ENCODE assay signal across 9 cellular contexts in genomic region chr1:3652538-3653285, GRCh38. TPM values are rescaled to one million over a fixed set of nuclear protein-coding genes. Genes with fewer than 3 reads are reported as not detected.
DNase-seq lines count a peak whose midpoint lies in the region; ATAC-seq, FAIRE-seq and TF ChIP-seq lines count a peak whose summit lies in the region.
"Had no signal": no experiment of that assay in that cellular context is flagged by ENCODE, and none has a peak within 500 bp of the region (broad histone marks: within the 10 kb centered on the region; RNA-seq: fewer than 3 reads in every experiment).

No MANE protein-coding gene starts in this region.

- peak overlapping the region; percentile 15 to 85; a peak in 3 of 4 replicates for H3K9ac ChIP-seq in K562 (ENCODE audit: insufficient read depth in 1 of 2, low read depth in 2 of 2, low read length in 2 of 2)
- H3K9ac ChIP-seq in neuronal stem cell (ENCODE audit: low read depth, low read length, poor library complexity), result peak overlapping the region; percentile 74

- TF ChIP-seq CTCF in K562 (IDR thresholded peaks at IDR 0.05 in 2 of 3, conservative IDR thresholded peaks at IDR 0.05 in 1 of 3; ENCODE audit: insufficient read depth in 2 of 3, low read depth in 1 of 3, low read length in 3 of 3), result no peak

- peaks cover 7% of the 10 kb centered on the region for H3K79me1 ChIP-seq in neuronal stem cell (ENCODE audit: low read depth, low read length)

- no peak overlapping the region for H2BK120ac ChIP-seq in neuronal stem cell (ENCODE audit: low read depth, low read length)

- in situ Hi-C loops in K562 (cut with MboI), result no loop called here

- no peak overlapping the region for H3K4ac ChIP-seq in neuronal stem cell (ENCODE audit: low read length)

- TF ChIP-seq RAD21 in K562 (CRISPR knock-in tag; conservative IDR thresholded peaks at IDR 0.05 in 1 of 2, IDR thresholded peaks at IDR 0.05 in 1 of 2), result no peak

- no peak for FAIRE-seq in K562 (lab: Jason Lieb, UNC)

- H3K4me1 ChIP-seq in K562 (replicated peaks in 1 of 2; ENCODE audit: control insufficient read depth in 2 of 2, insufficient read depth in 2 of 2, low read length in 2 of 2) (peaks cover 11 to 40% of the 10 kb centered on the region in 2 experiments), neuronal stem cell (ENCODE audit: control insufficient read depth in 2 of 2, insufficient read depth in 1 of 2, low read depth in 1 of 2, low read length in 2 of 2) (peaks cover 3 to 8% of the 10 kb centered on the region in 2 donors)

- H3K36me3 ChIP-seq in K562 (ENCODE audit: control insufficient read depth, insufficient read depth, low read length) (0 out of 3 replicates have a peak, but pooled peaks cover 5% of the 10 kb centered on the region), neuronal stem cell (replicated peaks in 1 of 2; ENCODE audit: control insufficient read depth in 2 of 2, insufficient read depth in 2 of 2, low read length in 2 of 2) (peaks cover 0 to 3% of the 10 kb centered on the region in 2 donors)

- H3K4me2 ChIP-seq in K562 (ENCODE audit: insufficient read depth, low read length) (peak overlapping the region; percentile 71), neuronal stem cell (ENCODE audit: insufficient read depth, low read length, poor library complexity, severe bottlenecking) (peak overlapping the region; percentile 65)

- intact Hi-C loops in K562 (cut with micrococcal nuclease), result no loop called here

- H2BK15ac ChIP-seq in neuronal stem cell (ENCODE audit: low read length), result no peak overlapping the region

- H3K23ac ChIP-seq in neuronal stem cell (ENCODE audit: low read depth, low read length, poor library complexity), result peak overlapping the region; percentile 35

- peak overlapping the region; percentile 87 for H3K18ac ChIP-seq in neuronal stem cell (ENCODE audit: low read length)

- no peaks in the 10 kb centered on the region for H3K9me3 ChIP-seq in K562 (replicated peaks; ENCODE audit: control insufficient read depth, insufficient read depth, low read depth, low read length)
- H3K9me3 ChIP-seq in neuronal stem cell (replicated peaks in 1 of 2; ENCODE audit: control insufficient read depth in 2 of 2, insufficient read depth in 1 of 2, low read depth in 1 of 2, low read length in 2 of 2), result peaks cover 0 to 2% of the 10 kb centered on the region in 2 donors

- H4K20me1 ChIP-seq in K562 (replicated peaks; ENCODE audit: control insufficient read depth, insufficient read depth, low read length), result peaks cover 3% of the 10 kb centered on the region

- TF ChIP-seq POLR2A in K562 (conservative IDR thresholded peaks at IDR 0.05), result no peak

- H4K8ac ChIP-seq in neuronal stem cell (ENCODE audit: low read depth, low read length), result no peak overlapping the region

- CTCF ChIA-PET in K562 (lab: Yijun Ruan, JAX; ENCODE audit: low intra/inter-chr PET ratio), result no interaction called here

- H3K4me3 ChIP-seq in K562 (peak overlapping the region; percentile 47), neuronal stem cell (ENCODE audit: low read length in 2 of 2) (peak overlapping the region; percentile 20 to 66)

- BruUV-seq in K562 (replicated peaks; lab: Mats Ljungman, UMichigan), result no TSS peak

- no peak overlapping the region for H2AK5ac ChIP-seq in neuronal stem cell (ENCODE audit: low read depth, low read length)

- H4K91ac ChIP-seq in neuronal stem cell (ENCODE audit: low read depth, low read length, poor library complexity), result no peak overlapping the region

- peak; percentile 5 for DNase-seq in GDM1 (lab: John Stamatoyannopoulos, UW)
- peak in 3 of 4 experiments; percentile 44 to 55 (median 49) for DNase-seq in K562 (ENCODE audit: extremely low read depth in 1 of 4, low spot score in 3 of 4)
- no peak for DNase-seq in neuronal stem cell (ENCODE audit: low spot score)
- DNase-seq in MV-4-11 (lab: John Stamatoyannopoulos, UW), result no peak
- no peak for DNase-seq in kidney tubule cell (ENCODE audit: low spot score)
- DNase-seq in foreskin melanocyte, result no peak
- DNase-seq: stimulated activated naive CD8-positive, alpha-beta T cell treated with anti-CD3 and anti-CD28 coated beads, Interleukin-15, Interleukin-2, amounts not matched to agents 100 U/mL and 50 U/mL, for 24 hours had no signal

- TF ChIP-seq EP300 in K562 (IDR thresholded peaks at IDR 0.05; ENCODE audit: low read length), result no peak

- H2AFZ ChIP-seq in K562 (ENCODE audit: low read depth, low read length) (peak overlapping the region; percentile 77), neuronal stem cell (ENCODE audit: low read length) (peak overlapping the region; percentile 69)

- no peak overlapping the region for H2BK5ac ChIP-seq in neuronal stem cell (ENCODE audit: low read length)

- peak overlapping the region; percentile 5 for H3K14ac ChIP-seq in neuronal stem cell (ENCODE audit: low read length)

- peaks cover 11% of the 10 kb centered on the region for H3K79me2 ChIP-seq in K562 (ENCODE audit: control insufficient read depth, insufficient read depth, low read length)

- no peaks in the 10 kb centered on the region for H3K9me1 ChIP-seq in K562 (ENCODE audit: control insufficient read depth, insufficient read depth, low read length)

- peaks cover 41 to 52% of the 10 kb centered on the region in 2 experiments for H3K27me3 ChIP-seq in K562 (ENCODE audit: control insufficient read depth in 2 of 2, insufficient read depth in 2 of 2, low read length in 2 of 2)
- peaks cover 34 to 77% (median 59%) of the 10 kb centered on the region in 3 experiments for H3K27me3 ChIP-seq in neuronal stem cell (ENCODE audit: control insufficient read depth in 3 of 3, insufficient read depth in 3 of 3, low read depth in 1 of 3, low read length in 3 of 3)

- WGBS in K562 (ENCODE audit: insufficient coverage, low coverage, missing lambda C conversion rate), result 7% methylated on average over 59 of the region's 70 CpGs
- WGBS in neuronal stem cell (ENCODE audit: extremely low coverage in 2 of 2, insufficient read length in 2 of 2, insufficient replicate concordance in 1 of 2), 2 donors, result no CpG with 5 or more reads among the region's 70 CpGs

- no peak overlapping the region for H2BK12ac ChIP-seq in neuronal stem cell (ENCODE audit: low read length)

- POLR2A ChIA-PET in K562 (lab: Yijun Ruan, JAX), result interaction anchor here (0.6 to 1.1 kb wide), 5 partner anchors 9 to 49 kb away, joined by 3 to 7 read pairs (median 5); no protein-coding TSS in a partner anchor

- peak; percentile 3 for ATAC-seq in HG03439 (IDR thresholded peaks at IDR 0.05; ENCODE audit: unreplicated experiment)
- peak; percentile 28 for ATAC-seq in K562
- no peak for ATAC-seq in GM21447 (IDR thresholded peaks at IDR 0.05; ENCODE audit: unreplicated experiment)
- ATAC-seq: stimulated activated naive CD8-positive, alpha-beta T cell treated with anti-CD3 and anti-CD28 coated beads, Interleukin-15, Interleukin-2, amounts not matched to agents 100 U/mL and 50 U/mL, for 24 hours had no signal

- H3K27ac ChIP-seq in K562 (ENCODE audit: extremely low read depth, low read depth, low read length) (no peak overlapping the region), neuronal stem cell (replicated peaks; ENCODE audit: low read length) (no peak overlapping the region)

RNA-seq across cellular contexts. Expression of gene TP73, which starts 0.4 kb away (rescaled TPM):
- 4.9 and 25.6 TPM in 2 replicates for total RNA-seq in K562 (2011; cell fraction: chromatin; rRNA removed; ENCODE audit: low replicate concordance)
- total RNA-seq in K562 (2011; cell fraction: nucleolus; rRNA removed), result 10.5 and 13.5 TPM in 2 replicates
- 6.2 and 6.6 TPM in 2 replicates for total RNA-seq in K562 (2011; cell fraction: nucleoplasm; rRNA removed)
- 0.49 and 0.50 TPM in 2 replicates for total RNA-seq in K562 (2014; rRNA removed)
- 0.07 and 0.10 TPM in 2 replicates for total RNA-seq in K562 (2014; rRNA removed; fragmentation: Illumina TruSeq; extraction: Trizol)
- 0.40 and 0.41 TPM in 2 replicates for total RNA-seq in K562 (2015; rRNA removed; fragmentation: Illumina TruSeq; extraction: Trizol)
- 1.3 and 1.6 TPM in 2 replicates for total RNA-seq in K562 (2021)
- 0.72 and 1.1 TPM in 2 replicates for polyA plus RNA-seq in K562 (2011; rRNA removed)
- 0.46 and 1.4 TPM in 2 replicates for polyA plus RNA-seq in K562 (2011; cell fraction: cytosol; rRNA removed)
- 5.8 and 13.3 TPM in 2 replicates for polyA plus RNA-seq in K562 (2011; cell fraction: nucleus; rRNA removed)
- polyA plus RNA-seq in K562 (2012), result 0.87 and 0.90 TPM in 2 replicates
- polyA plus RNA-seq in K562 (2014; fragmentation: Illumina TruSeq; extraction: Trizol), result 0.12 and 0.73 TPM in 2 replicates
- polyA plus RNA-seq in K562 (2014; fragmentation: Nextera tagmentation; extraction: Ambion mirVana), result not detected
- 0.38 and 1.1 TPM in 2 replicates for polyA plus RNA-seq in K562 (2014; rRNA removed)
- 0.78 and 2.1 TPM in 2 replicates for polyA minus RNA-seq in K562 (2011; rRNA and poly(A)+ RNA removed)
- polyA minus RNA-seq in K562 (2011; cell fraction: cytosol; rRNA and poly(A)+ RNA removed), result 1.8 and 2.2 TPM in 2 replicates
- polyA minus RNA-seq in K562 (2011; cell fraction: nucleus; rRNA and poly(A)+ RNA removed), result 5.8 and 11.8 TPM in 2 replicates
- polyA plus RNA-seq in neuronal stem cell (2013, experiment 1 of 2), result 0.18 TPM
- 0.19 TPM for polyA plus RNA-seq in neuronal stem cell (2013, experiment 2 of 2)

RNA-seq across cellular contexts. Expression of gene WRAP73, which starts 2.8 kb away (rescaled TPM):
- total RNA-seq in K562 (2011; cell fraction: chromatin; rRNA removed; ENCODE audit: low replicate concordance), result 77.5 and 153 TPM in 2 replicates
- total RNA-seq in K562 (2011; cell fraction: nucleolus; rRNA removed), result 74.2 and 75.4 TPM in 2 replicates
- total RNA-seq in K562 (2011; cell fraction: nucleoplasm; rRNA removed), result 71.3 and 71.5 TPM in 2 replicates
- 30.1 and 39.3 TPM in 2 replicates for total RNA-seq in K562 (2014; rRNA removed)
- total RNA-seq in K562 (2014; rRNA removed; fragmentation: Illumina TruSeq; extraction: Trizol), result 11.0 and 14.7 TPM in 2 replicates
- total RNA-seq in K562 (2015; rRNA removed; fragmentation: Illumina TruSeq; extraction: Trizol), result 21.3 and 22.1 TPM in 2 replicates
- 30.9 and 34.7 TPM in 2 replicates for total RNA-seq in K562 (2021)
- polyA plus RNA-seq in K562 (2011; rRNA removed), result 47.1 and 54.8 TPM in 2 replicates
- polyA plus RNA-seq in K562 (2011; cell fraction: cytosol; rRNA removed), result 66.9 and 81.5 TPM in 2 replicates
- 139 and 154 TPM in 2 replicates for polyA plus RNA-seq in K562 (2011; cell fraction: nucleus; rRNA removed)
- polyA plus RNA-seq in K562 (2012), result 30.5 and 35.0 TPM in 2 replicates
- 32.5 and 40.4 TPM in 2 replicates for polyA plus RNA-seq in K562 (2014; fragmentation: Illumina TruSeq; extraction: Trizol)
- 1 to 10 TPM; 4.3 to 4.7 TPM for polyA plus RNA-seq in K562 (2014; fragmentation: Nextera tagmentation; extraction: Ambion mirVana)
- polyA plus RNA-seq in K562 (2014; rRNA removed), result 51.8 and 55.9 TPM in 2 replicates
- polyA minus RNA-seq in K562 (2011; rRNA and poly(A)+ RNA removed), result 14.7 and 17.8 TPM in 2 replicates
- 18.6 and 19.5 TPM in 2 replicates for polyA minus RNA-seq in K562 (2011; cell fraction: cytosol; rRNA and poly(A)+ RNA removed)
- 38.8 and 57.4 TPM in 2 replicates for polyA minus RNA-seq in K562 (2011; cell fraction: nucleus; rRNA and poly(A)+ RNA removed)
- polyA plus RNA-seq in neuronal stem cell (2013, experiment 1 of 2), result 24.6 TPM
- 25.7 TPM for polyA plus RNA-seq in neuronal stem cell (2013, experiment 2 of 2)

RNA-seq across cellular contexts. Expression of gene TPRG1L, which starts 27.9 kb away (rescaled TPM):
- total RNA-seq in K562 (2011; cell fraction: chromatin; rRNA removed; ENCODE audit: low replicate concordance), result 5.9 and 9.5 TPM in 2 replicates
- 7.4 and 8.7 TPM in 2 replicates for total RNA-seq in K562 (2011; cell fraction: nucleolus; rRNA removed)
- total RNA-seq in K562 (2011; cell fraction: nucleoplasm; rRNA removed), result 7.7 and 9.1 TPM in 2 replicates
- 4.6 and 5.1 TPM in 2 replicates for total RNA-seq in K562 (2014; rRNA removed)
- 5.0 and 5.2 TPM in 2 replicates for total RNA-seq in K562 (2014; rRNA removed; fragmentation: Illumina TruSeq; extraction: Trizol)
- total RNA-seq in K562 (2015; rRNA removed; fragmentation: Illumina TruSeq; extraction: Trizol), result 5.7 and 6.2 TPM in 2 replicates
- 8.4 and 8.9 TPM in 2 replicates for total RNA-seq in K562 (2021)
- polyA plus RNA-seq in K562 (2011; rRNA removed), result 9.9 and 11.0 TPM in 2 replicates
- 10.9 and 11.7 TPM in 2 replicates for polyA plus RNA-seq in K562 (2011; cell fraction: cytosol; rRNA removed)
- polyA plus RNA-seq in K562 (2011; cell fraction: nucleus; rRNA removed), result 6.1 and 6.5 TPM in 2 replicates
- polyA plus RNA-seq in K562 (2012), result 9.3 and 18.8 TPM in 2 replicates
- 9.7 and 10.0 TPM in 2 replicates for polyA plus RNA-seq in K562 (2014; fragmentation: Illumina TruSeq; extraction: Trizol)
- polyA plus RNA-seq in K562 (2014; fragmentation: Nextera tagmentation; extraction: Ambion mirVana), result 1 to 10 TPM; 1.6 to 1.9 TPM
- 6.8 and 7.1 TPM in 2 replicates for polyA plus RNA-seq in K562 (2014; rRNA removed)
- polyA minus RNA-seq in K562 (2011; rRNA and poly(A)+ RNA removed), result 5.7 and 7.5 TPM in 2 replicates
- polyA minus RNA-seq in K562 (2011; cell fraction: cytosol; rRNA and poly(A)+ RNA removed), result 5.6 and 7.6 TPM in 2 replicates
- polyA minus RNA-seq in K562 (2011; cell fraction: nucleus; rRNA and poly(A)+ RNA removed), result 2.2 and 3.7 TPM in 2 replicates
- 13.4 TPM for polyA plus RNA-seq in neuronal stem cell (2013, experiment 1 of 2)
- polyA plus RNA-seq in neuronal stem cell (2013, experiment 2 of 2), result 13.2 TPM

RNA-seq across cellular contexts. Expression of gene MEGF6, which starts 41.4 kb away (rescaled TPM):
- total RNA-seq in K562 (2011; cell fraction: chromatin; rRNA removed; ENCODE audit: low replicate concordance), result 0.90 and 2.1 TPM in 2 replicates
- 1.6 and 1.8 TPM in 2 replicates for total RNA-seq in K562 (2011; cell fraction: nucleolus; rRNA removed)
- 0.73 and 0.99 TPM in 2 replicates for total RNA-seq in K562 (2011; cell fraction: nucleoplasm; rRNA removed)
- total RNA-seq in K562 (2014; rRNA removed) (0.04 and 0.32 TPM in 2 replicates), K562 (2014; rRNA removed; fragmentation: Illumina TruSeq; extraction: Trizol) (not detected in 2 replicates), K562 (2015; rRNA removed; fragmentation: Illumina TruSeq; extraction: Trizol) (0.11 and 0.14 TPM in 2 replicates), K562 (2021) (0.40 and 1.7 TPM in 2 replicates)
- polyA plus RNA-seq in K562 (2011; rRNA removed) (0.03 and 0.16 TPM in 2 replicates), K562 (2014; fragmentation: Illumina TruSeq; extraction: Trizol) (0.04 and 0.24 TPM in 2 replicates), K562 (2014; fragmentation: Nextera tagmentation; extraction: Ambion mirVana) (not detected), K562 (2014; rRNA removed) (0.25 and 0.65 TPM in 2 replicates)
- 0.03 and 0.10 TPM in 2 replicates for polyA plus RNA-seq in K562 (2011; cell fraction: cytosol; rRNA removed)
- polyA plus RNA-seq in K562 (2011; cell fraction: nucleus; rRNA removed), result 1.3 and 1.8 TPM in 2 replicates
- polyA plus RNA-seq in K562 (2012), result 0.51 and 14.3 TPM in 2 replicates
- not detected in 2 replicates for polyA minus RNA-seq in K562 (2011; rRNA and poly(A)+ RNA removed)
- not detected in 2 replicates for polyA minus RNA-seq in K562 (2011; cell fraction: cytosol; rRNA and poly(A)+ RNA removed)
- polyA minus RNA-seq in K562 (2011; cell fraction: nucleus; rRNA and poly(A)+ RNA removed), result 0.27 and 0.67 TPM in 2 replicates
- 10.3 TPM for polyA plus RNA-seq in neuronal stem cell (2013, experiment 1 of 2)
- polyA plus RNA-seq in neuronal stem cell (2013, experiment 2 of 2), result 10.0 TPM

Comparison
In these comparisons a context has a peak if more than half of its experiments do, and no peak if none do; other contexts are left out.
1. DNase-seq: peak in GDM1 (single experiment) and K562 (3 of 4); none in neuronal stem cell (single experiment), MV-4-11 (single experiment), kidney tubule cell (single experiment) and foreskin melanocyte (single experiment).